ENCODE assay signal across 1 cellular context in the genomic region with DNA sequence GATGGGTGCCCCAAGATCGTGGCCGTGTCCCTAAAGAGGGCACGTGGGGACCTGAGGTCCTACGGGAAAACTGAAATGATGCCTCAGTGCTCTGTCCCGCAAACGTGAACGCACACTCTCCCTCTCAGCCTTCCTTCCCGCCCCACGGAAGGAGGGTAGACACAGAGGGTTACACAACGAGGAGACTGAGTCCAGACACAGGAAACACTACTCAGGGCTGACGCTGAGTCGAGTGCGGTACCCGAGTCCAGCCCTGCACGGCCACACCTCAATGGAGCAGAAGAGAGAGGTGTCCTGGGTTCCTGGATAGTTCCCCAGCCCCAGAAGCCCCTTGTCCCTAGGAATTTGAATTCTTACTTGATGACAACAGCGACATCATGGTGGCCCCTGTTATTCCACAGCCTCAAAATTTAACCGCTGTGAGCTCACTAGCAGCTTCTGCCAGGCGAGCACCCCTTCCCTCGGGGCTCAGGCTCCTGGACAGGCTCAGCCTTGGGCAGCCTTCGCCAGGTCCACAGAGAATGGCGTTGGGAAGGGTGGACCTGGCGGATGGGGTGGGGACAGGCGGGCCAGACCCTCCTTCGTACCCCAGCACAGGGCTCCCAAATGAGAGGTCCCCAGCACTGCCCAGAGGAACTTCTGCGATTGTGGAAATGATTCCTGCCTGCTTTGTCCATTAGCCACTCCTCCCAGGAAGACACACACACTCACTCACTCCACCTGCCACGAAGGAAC.
TF ChIP-seq lines count a peak whose summit lies in the region.

No MANE protein-coding gene starts in this region.

TF ChIP-seq in HepG2, 621 proteins besides CTCF, POLR2A, EP300 and RAD21 (continued from another document and continues in another):
- 0 out of 2 replicates have a peak, but pooled peaks have one; percentile 4 for TF ChIP-seq GATAD2A (CRISPR knock-in tag; IDR thresholded peaks at IDR 0.05)
- TF ChIP-seq RNF219 (CRISPR knock-in tag; IDR thresholded peaks at IDR 0.05): no peak
- no peak; the same call in 1 of the 2 replicates for TF ChIP-seq ZNF296 (CRISPR knock-in tag; conservative IDR thresholded peaks at IDR 0.05)
- TF ChIP-seq AFF4 (CRISPR knock-in tag; IDR thresholded peaks at IDR 0.05): no peak; the same call in 1 of the 2 replicates
- TF ChIP-seq KLF15 (CRISPR knock-in tag; IDR thresholded peaks at IDR 0.05; ENCODE audit: borderline replicate concordance): no peak
- TF ChIP-seq RFX1 (IDR thresholded peaks at IDR 0.05): no peak
- no peak for TF ChIP-seq ZSCAN20 (CRISPR knock-in tag; IDR thresholded peaks at IDR 0.05; ENCODE audit: borderline replicate concordance)
- TF ChIP-seq ZNF577 (CRISPR knock-in tag; IDR thresholded peaks at IDR 0.05; ENCODE audit: borderline replicate concordance, low read depth): no peak
- TF ChIP-seq PLRG1 (conservative IDR thresholded peaks at IDR 0.05): no peak
- TF ChIP-seq, protein P1, sequence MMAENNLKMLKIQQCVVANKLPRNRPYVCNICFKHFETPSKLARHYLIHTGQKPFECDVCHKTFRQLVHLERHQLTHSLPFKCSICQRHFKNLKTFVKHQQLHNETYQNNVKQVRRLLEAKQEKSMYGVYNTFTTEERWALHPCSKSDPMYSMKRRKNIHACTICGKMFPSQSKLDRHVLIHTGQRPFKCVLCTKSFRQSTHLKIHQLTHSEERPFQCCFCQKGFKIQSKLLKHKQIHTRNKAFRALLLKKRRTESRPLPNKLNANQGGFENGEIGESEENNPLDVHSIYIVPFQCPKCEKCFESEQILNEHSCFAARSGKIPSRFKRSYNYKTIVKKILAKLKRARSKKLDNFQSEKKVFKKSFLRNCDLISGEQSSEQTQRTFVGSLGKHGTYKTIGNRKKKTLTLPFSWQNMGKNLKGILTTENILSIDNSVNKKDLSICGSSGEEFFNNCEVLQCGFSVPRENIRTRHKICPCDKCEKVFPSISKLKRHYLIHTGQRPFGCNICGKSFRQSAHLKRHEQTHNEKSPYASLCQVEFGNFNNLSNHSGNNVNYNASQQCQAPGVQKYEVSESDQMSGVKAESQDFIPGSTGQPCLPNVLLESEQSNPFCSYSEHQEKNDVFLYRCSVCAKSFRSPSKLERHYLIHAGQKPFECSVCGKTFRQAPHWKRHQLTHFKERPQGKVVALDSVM (CRISPR knock-in tag; IDR thresholded peaks at IDR 0.05): no peak
- no peak for TF ChIP-seq ZFAT (CRISPR knock-in tag; conservative IDR thresholded peaks at IDR 0.05)
- TF ChIP-seq GLI4 (CRISPR knock-in tag; IDR thresholded peaks at IDR 0.05; ENCODE audit: borderline replicate concordance): no peak
- TF ChIP-seq SMARCC2 (IDR thresholded peaks at IDR 0.05): no peak
- no peak for TF ChIP-seq SPEN (CRISPR knock-in tag; IDR thresholded peaks at IDR 0.05; ENCODE audit: low read depth)
- no peak; the same call in 1 of the 2 replicates for TF ChIP-seq ERF (CRISPR knock-in tag; IDR thresholded peaks at IDR 0.05)
- TF ChIP-seq, protein P2, sequence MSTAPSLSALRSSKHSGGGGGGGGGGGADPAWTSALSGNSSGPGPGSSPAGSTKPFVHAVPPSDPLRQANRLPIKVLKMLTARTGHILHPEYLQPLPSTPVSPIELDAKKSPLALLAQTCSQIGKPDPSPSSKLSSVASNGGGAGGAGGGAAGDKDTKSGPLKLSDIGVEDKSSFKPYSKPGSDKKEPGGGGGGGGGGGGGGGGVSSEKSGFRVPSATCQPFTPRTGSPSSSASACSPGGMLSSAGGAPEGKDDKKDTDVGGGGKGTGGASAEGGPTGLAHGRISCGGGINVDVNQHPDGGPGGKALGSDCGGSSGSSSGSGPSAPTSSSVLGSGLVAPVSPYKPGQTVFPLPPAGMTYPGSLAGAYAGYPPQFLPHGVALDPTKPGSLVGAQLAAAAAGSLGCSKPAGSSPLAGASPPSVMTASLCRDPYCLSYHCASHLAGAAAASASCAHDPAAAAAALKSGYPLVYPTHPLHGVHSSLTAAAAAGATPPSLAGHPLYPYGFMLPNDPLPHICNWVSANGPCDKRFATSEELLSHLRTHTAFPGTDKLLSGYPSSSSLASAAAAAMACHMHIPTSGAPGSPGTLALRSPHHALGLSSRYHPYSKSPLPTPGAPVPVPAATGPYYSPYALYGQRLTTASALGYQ (CRISPR knock-in tag; IDR thresholded peaks at IDR 0.05): no peak
- TF ChIP-seq ZZZ3 (CRISPR knock-in tag; IDR thresholded peaks at IDR 0.05; ENCODE audit: borderline replicate concordance): no peak
- TF ChIP-seq CEBPZ (IDR thresholded peaks at IDR 0.05; ENCODE audit: low read length): no peak
- TF ChIP-seq, protein P3, sequence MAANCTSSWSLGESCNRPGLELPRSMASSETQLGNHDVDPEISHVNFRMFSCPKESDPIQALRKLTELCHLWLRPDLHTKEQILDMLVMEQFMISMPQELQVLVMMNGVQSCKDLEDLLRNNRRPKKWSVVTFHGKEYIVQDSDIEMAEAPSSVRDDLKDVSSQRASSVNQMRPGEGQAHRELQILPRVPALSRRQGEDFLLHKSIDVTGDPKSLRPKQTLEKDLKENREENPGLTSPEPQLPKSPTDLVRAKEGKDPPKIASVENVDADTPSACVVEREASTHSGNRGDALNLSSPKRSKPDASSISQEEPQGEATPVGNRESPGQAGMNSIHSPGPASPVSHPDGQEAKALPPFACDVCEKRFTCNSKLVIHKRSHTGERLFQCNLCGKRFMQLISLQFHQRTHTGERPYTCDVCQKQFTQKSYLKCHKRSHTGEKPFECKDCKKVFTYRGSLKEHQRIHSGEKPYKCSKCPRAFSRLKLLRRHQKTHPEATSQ (CRISPR knock-in tag; IDR thresholded peaks at IDR 0.05; ENCODE audit: borderline replicate concordance): no peak
- no peak for TF ChIP-seq ZSCAN25 (CRISPR knock-in tag; IDR thresholded peaks at IDR 0.05)
- no peak for TF ChIP-seq PCBP2 (optimal IDR thresholded peaks at IDR 0.05; ENCODE audit: low read depth, low read length, poor library complexity, severe bottlenecking)
- no peak for TF ChIP-seq U2AF2 (IDR thresholded peaks at IDR 0.05; ENCODE audit: low read depth, low read length)
- TF ChIP-seq AHDC1 (CRISPR knock-in tag; IDR thresholded peaks at IDR 0.05; ENCODE audit: borderline replicate concordance): no peak
- TF ChIP-seq ZNF720 (CRISPR knock-in tag; IDR thresholded peaks at IDR 0.05): no peak
- no peak for TF ChIP-seq ARNT (IDR thresholded peaks at IDR 0.05)
- TF ChIP-seq MEIS1 (CRISPR knock-in tag; IDR thresholded peaks at IDR 0.05; ENCODE audit: borderline replicate concordance): 0 out of 2 replicates have a peak, but pooled peaks have one; percentile 3
- no peak for TF ChIP-seq EEA1 (CRISPR knock-in tag; IDR thresholded peaks at IDR 0.05; ENCODE audit: borderline replicate concordance)
- no peak for TF ChIP-seq ZNF207 (IDR thresholded peaks at IDR 0.05; ENCODE audit: borderline replicate concordance)
- no peak; the same call in 1 of the 2 replicates for TF ChIP-seq MYNN (CRISPR knock-in tag; IDR thresholded peaks at IDR 0.05; ENCODE audit: low read depth)
- TF ChIP-seq ETV5 (CRISPR knock-in tag; IDR thresholded peaks at IDR 0.05; ENCODE audit: borderline replicate concordance): no peak
- 0 out of 2 replicates have a peak, but pooled peaks have one; percentile 50 for TF ChIP-seq ZNF350 (CRISPR knock-in tag; IDR thresholded peaks at IDR 0.05; ENCODE audit: borderline replicate concordance, low read depth)
- no peak for TF ChIP-seq MIER2 (CRISPR knock-in tag; IDR thresholded peaks at IDR 0.05)
- TF ChIP-seq ZBTB1 (CRISPR knock-in tag; IDR thresholded peaks at IDR 0.05; ENCODE audit: borderline replicate concordance): no peak
- TF ChIP-seq ZNF44 (CRISPR knock-in tag; IDR thresholded peaks at IDR 0.05): no peak
- TF ChIP-seq ZNF547 (CRISPR knock-in tag; IDR thresholded peaks at IDR 0.05): no peak
- TF ChIP-seq ZNF883 (CRISPR knock-in tag; IDR thresholded peaks at IDR 0.05; ENCODE audit: not compliant biosample characterization): no peak
- no peak for TF ChIP-seq SOX5 (CRISPR knock-in tag; IDR thresholded peaks at IDR 0.05; ENCODE audit: borderline replicate concordance)
